Comparison of ENCODE assay signal across 35 cellular contexts in genomic region chr11:114668109-114668508, GRCh38. TPM values are rescaled to one million over a fixed set of nuclear protein-coding genes. Genes with fewer than 3 reads are reported as not detected.
"Had no signal": no experiment of that assay in that cellular context is flagged by ENCODE, and none has a peak within 500 bp of the region (broad histone marks: within the 10 kb centered on the region; RNA-seq: fewer than 3 reads in every experiment).

No MANE protein-coding gene starts in this region.

- DNase-seq: activated CD4-positive, alpha-beta T cell treated with anti-CD3 and anti-CD28 coated beads for 36 hours; activated CD4-positive, alpha-beta T cell treated with anti-CD3 and anti-CD28 coated beads, Interleukin-2, amount 10 ng/mL, durations not matched to agents 7 days and 5 days; activated CD4-positive, alpha-beta T cell treated with anti-CD3 and anti-CD28 coated beads, Interleukin-2, amount 50 U/mL, for 48 hours; activated CD8-positive, alpha-beta T cell treated with anti-CD3 and anti-CD28 coated beads, Interleukin-2, amount 10 ng/mL, durations not matched to agents 7 days and 5 days; activated gamma-delta T cell; activated naive CD4-positive, alpha-beta T cell treated with Interleukin-2 at 50 U/mL for 16 hours; activated naive CD8-positive, alpha-beta T cell treated with anti-CD3 and anti-CD28 coated beads, Interleukin-2, amount 10 ng/mL, durations not matched to agents 7 days and 5 days; activated T-cell treated with anti-CD3 and anti-CD28 coated beads, Interleukin-2, amount 50 U/mL, for 24 hours; amygdala; MM.1S; NCI-H1092 treated with DMSO at 0.1 percent for 48 hours; NCI-H1417; NCI-H146; NCI-H187; NCI-H2029 treated with DMSO at 0.1 percent for 48 hours; NCI-H2107; NCI-H2171; NCI-H510A; NCI-H526; NCI-H748 treated with DMSO at 0.1 percent for 48 hours; NK-92 treated with Interleukin-12 subunit alpha and Interleukin-12 subunit beta, amount 100 ng/mL, for 24 hours; PC-3; Peyer's patch; RPMI8226; SIG-M5; T-cell; T-helper 17 cell; T-helper 9 cell had no signal

- ATAC-seq: activated CD4-positive, alpha-beta T cell treated with anti-CD3 and anti-CD28 coated beads for 36 hours; activated CD4-positive, CD25-positive, alpha-beta regulatory T cell treated with anti-CD3 and anti-CD28 coated beads, Interleukin-2, amount 50 U/mL, for 24 hours; activated CD8-positive, alpha-beta T cell treated with anti-CD3 and anti-CD28 coated beads, Interleukin-2, amount 10 ng/mL, durations not matched to agents 7 days and 5 days; PC-3; SK-N-SH treated with all-trans-retinoic acid at 6 μM for 48 hours; T-cell; T-helper 17 cell; WTC11 had no signal

- H3K4me1 ChIP-seq: ascending aorta, Peyer's patch had no signal

- H3K27me3 ChIP-seq: ascending aorta, Peyer's patch had no signal

- H3K4me3 ChIP-seq: ascending aorta, Peyer's patch had no signal

- H3K36me3 ChIP-seq: ascending aorta, Peyer's patch had no signal

- H3K27ac ChIP-seq: ascending aorta, KMS-11, Peyer's patch had no signal

RNA-seq across cellular contexts. Expression of gene NXPE2, which starts 10.2 kb away (rescaled TPM):
- total RNA-seq: activated CD4-positive, alpha-beta T cell treated with anti-CD3 and anti-CD28 coated beads for 36 hours; activated CD4-positive, alpha-beta T cell treated with anti-CD3 and anti-CD28 coated beads, Interleukin-2, amount 10 ng/mL, durations not matched to agents 7 days and 5 days; activated CD8-positive, alpha-beta T cell treated with anti-CD3 and anti-CD28 coated beads, Interleukin-2, amount 10 ng/mL, durations not matched to agents 7 days and 5 days; activated naive CD8-positive, alpha-beta T cell treated with anti-CD3 and anti-CD28 coated beads, Interleukin-2, amount 10 ng/mL, durations not matched to agents 7 days and 5 days; activated T-helper 2 cell treated with anti-CD3 and anti-CD28 coated beads, Interferon-gamma antibody, Interleukin-2, Interleukin-4, amounts not matched to agents 10 μg/mL and 5 μg/mL and 100 μg/mL, durations not matched to agents 14 hours and 24 hours and 36 hours; ascending aorta; PC-3; SK-MEL-5; T-helper 17 cell; WTC11 had no signal
